Comparison of ENCODE assay signal across 17 cellular contexts in genomic region chr2:121613774-121614173, GRCh38.
"Had no signal": no experiment of that assay in that cellular context is flagged by ENCODE, and none has a peak within 500 bp of the region (broad histone marks: within the 10 kb centered on the region; RNA-seq: fewer than 3 reads in every experiment).

No MANE protein-coding gene starts in this region.

- DNase-seq: activated CD4-positive, alpha-beta memory T cell treated with anti-CD3 and anti-CD28 coated beads for 36 hours; activated CD4-positive, alpha-beta T cell treated with anti-CD3 and anti-CD28 coated beads for 36 hours; activated naive CD8-positive, alpha-beta T cell treated with anti-CD3 and anti-CD28 coated beads for 36 hours; activated T-cell treated with anti-CD3 and anti-CD28 coated beads for 4 hours; amniotic stem cell; dorsolateral prefrontal cortex; nephron progenitor cell; nucleus accumbens; retina; stimulated activated CD4-positive, alpha-beta T cell treated with anti-CD3 and anti-CD28 coated beads, Interleukin-12 subunit alpha, Interleukin-12 subunit beta, amount 100 ng/mL, for 4 hours; stimulated activated CD4-positive, alpha-beta T cell treated with anti-CD3 and anti-CD28 coated beads, Interleukin-1b, Interleukin-23, amount 100 ng/mL, for 48 hours; stimulated activated CD8-positive, alpha-beta memory T cell treated with anti-CD3 and anti-CD28 coated beads, Interleukin-4, amount 100 ng/mL, for 48 hours; stimulated activated naive CD4-positive, alpha-beta T cell; upper lobe of right lung had no signal

- H3K27ac ChIP-seq: cardiac muscle cell, dorsolateral prefrontal cortex, hepatocyte, upper lobe of right lung had no signal

- H3K36me3 ChIP-seq: cardiac muscle cell had no signal

- H3K4me3 ChIP-seq: cardiac muscle cell, dorsolateral prefrontal cortex, hepatocyte, upper lobe of right lung had no signal

- ATAC-seq: activated CD4-positive, alpha-beta T cell treated with anti-CD3 and anti-CD28 coated beads for 36 hours; upper lobe of right lung; WTC11 had no signal

- H3K27me3 ChIP-seq: cardiac muscle cell, dorsolateral prefrontal cortex, hepatocyte, upper lobe of right lung had no signal
